ENCODE assay signal across 10 cellular contexts in genomic region chr12:16189849-16190248, GRCh38.
DNase-seq lines count a peak whose midpoint lies in the region; ATAC-seq, FAIRE-seq and TF ChIP-seq lines count a peak whose summit lies in the region.
"Had no signal": no experiment of that assay in that cellular context is flagged by ENCODE, and none has a peak within 500 bp of the region (broad histone marks: within the 10 kb centered on the region; RNA-seq: fewer than 3 reads in every experiment).

No MANE protein-coding gene starts in this region.

- no peaks in the 10 kb centered on the region for H3K27me3 Mint-ChIP-seq in activated T-cell treated with anti-CD3 and anti-CD28 coated beads, Interleukin-2, amount 50 U/mL, for 4 hours (ENCODE audit: low read depth)

- TF ChIP-seq POLR2A in endothelial cell of umbilical vein (IDR thresholded peaks at IDR 0.05; ENCODE audit: low read depth, low read length) (no peak), transverse colon (IDR thresholded peaks at IDR 0.05) (no peak)

- H3K9me3 ChIP-seq in endothelial cell of umbilical vein (replicated peaks; ENCODE audit: control insufficient read depth, insufficient read depth, low read length) (no peaks in the 10 kb centered on the region), transverse colon (no peaks in the 10 kb centered on the region)
- H3K9me3 ChIP-seq: BLaER1 treated with 17β-estradiol and CSF1 and Interleukin-3, amounts not matched to agents 10 nM and 100 nM had no signal

- dilution Hi-C loops in endothelial cell of umbilical vein (cut with MboI; ENCODE audit: extremely low pct_ligation_motif_present, low sequenced_read_pairs): no loop called here

- POLR2A ChIA-PET in endothelial cell of umbilical vein (lab: Charles Lee): no interaction called here

- no peak overlapping the region for H3K4me2 ChIP-seq in endothelial cell of umbilical vein (ENCODE audit: insufficient read depth, low read length)
- H3K4me2 ChIP-seq: BLaER1 treated with 17β-estradiol and CSF1 and Interleukin-3, amounts not matched to agents 10 nM and 100 nM had no signal

- no peak for ATAC-seq in activated T-cell treated with anti-CD3 and anti-CD28 coated beads, Interleukin-2, amount 50 U/mL, for 4 hours
- no peak for ATAC-seq in GM19455 (IDR thresholded peaks at IDR 0.05; ENCODE audit: unreplicated experiment)

- WGBS in transverse colon (ENCODE audit: low coverage in 1 of 2), 2 donors: 16 to 48% methylated on average over 5 of the region's 5 CpGs

- H3K4me1 ChIP-seq in endothelial cell of umbilical vein (ENCODE audit: control insufficient read depth, extremely low read depth, insufficient read depth, low read length) (no peaks in the 10 kb centered on the region), transverse colon (no peaks in the 10 kb centered on the region)
- H3K4me1 ChIP-seq: BLaER1 treated with 17β-estradiol and CSF1 and Interleukin-3, amounts not matched to agents 10 nM and 100 nM had no signal

- H3K9me3 Mint-ChIP-seq in activated T-cell treated with anti-CD3 and anti-CD28 coated beads, Interleukin-2, amount 50 U/mL, for 4 hours: peaks cover 3% of the 10 kb centered on the region

- H3K27me3 ChIP-seq in endothelial cell of umbilical vein (ENCODE audit: control insufficient read depth in 2 of 2, insufficient read depth in 2 of 2, low read length in 2 of 2) (no peaks in the 10 kb centered on the region), transverse colon (no peaks in the 10 kb centered on the region)
- H3K27me3 ChIP-seq: BLaER1 treated with 17β-estradiol and CSF1 and Interleukin-3, amounts not matched to agents 10 nM and 100 nM had no signal

- no peak overlapping the region for H3K9ac ChIP-seq in endothelial cell of umbilical vein (replicated peaks; ENCODE audit: extremely low read depth, insufficient read depth, low read length)
- H3K9ac ChIP-seq: BLaER1 treated with 17β-estradiol and CSF1 and Interleukin-3, amounts not matched to agents 10 nM and 100 nM had no signal

- in situ Hi-C loops in transverse colon (cut with MboI; ENCODE audit: low pct_ligation_motif_present in 1 of 4, low pct_unique_long_range_greater_than_20kb in 1 of 4, low sequenced_read_pairs in 3 of 4): loop anchor here in 2 of 4 donors (10.0 to 25.0 kb wide), 2 partner anchors 172 to 175 kb away; no protein-coding TSS in a partner anchor

- H3K27ac ChIP-seq in endothelial cell of umbilical vein (ENCODE audit: insufficient read depth, low read depth, low read length) (no peak overlapping the region), transverse colon (no peak overlapping the region)
- H3K27ac ChIP-seq: BLaER1 treated with 17β-estradiol and CSF1 and Interleukin-3, amounts not matched to agents 10 nM and 100 nM had no signal

- no peak overlapping the region for H3K4me3 Mint-ChIP-seq in activated T-cell treated with anti-CD3 and anti-CD28 coated beads, Interleukin-2, amount 50 U/mL, for 4 hours

- H3K36me3 Mint-ChIP-seq in activated T-cell treated with anti-CD3 and anti-CD28 coated beads, Interleukin-2, amount 50 U/mL, for 4 hours (ENCODE audit: insufficient read depth): no peaks in the 10 kb centered on the region

- no peaks in the 10 kb centered on the region for H3K36me3 ChIP-seq in endothelial cell of umbilical vein (ENCODE audit: control insufficient read depth in 2 of 2, extremely low read depth in 1 of 2, insufficient read depth in 2 of 2, low read length in 2 of 2)
- no peaks in the 10 kb centered on the region for H3K36me3 ChIP-seq in transverse colon
- H3K36me3 ChIP-seq: BLaER1 treated with 17β-estradiol and CSF1 and Interleukin-3, amounts not matched to agents 10 nM and 100 nM had no signal

- no peaks in the 10 kb centered on the region for H3K9me1 ChIP-seq in endothelial cell of umbilical vein (replicated peaks; ENCODE audit: control insufficient read depth, extremely low read depth, insufficient read depth, low read length)

- intact Hi-C loops in endothelial cell of umbilical vein (cut with micrococcal nuclease): no loop called here
- intact Hi-C loops in transverse colon (cut with DNase I; ENCODE audit: low total_unique reads): no loop called here

- TF ChIP-seq CTCF in endothelial cell of umbilical vein (IDR thresholded peaks at IDR 0.05; ENCODE audit: extremely low read depth in 1 of 2, insufficient read depth in 1 of 2, low read depth in 1 of 2, low read length in 2 of 2) (no peak), transverse colon (IDR thresholded peaks at IDR 0.05) (peak in 4 of 5 experiments; percentile 14 to 44 (median 33))

- H3K79me2 ChIP-seq in endothelial cell of umbilical vein (ENCODE audit: control insufficient read depth, insufficient read depth, low read length): no peaks in the 10 kb centered on the region

- H2AFZ ChIP-seq in endothelial cell of umbilical vein (ENCODE audit: low read depth, low read length): no peak overlapping the region

- H4K20me1 ChIP-seq in endothelial cell of umbilical vein (replicated peaks; ENCODE audit: control insufficient read depth, extremely low read depth, insufficient read depth, low read length): no peaks in the 10 kb centered on the region
- H4K20me1 ChIP-seq: BLaER1 treated with 17β-estradiol and CSF1 and Interleukin-3, amounts not matched to agents 10 nM and 100 nM had no signal

- no peak overlapping the region for H3K4me3 ChIP-seq in endothelial cell of umbilical vein (replicated peaks in 1 of 3; ENCODE audit: insufficient read depth in 1 of 3, low read depth in 1 of 3, low read length in 3 of 3)
- no peak overlapping the region for H3K4me3 ChIP-seq in transverse colon
- H3K4me3 ChIP-seq: BLaER1 treated with 17β-estradiol and CSF1 and Interleukin-3, amounts not matched to agents 10 nM and 100 nM had no signal

- no peak for FAIRE-seq in endothelial cell of umbilical vein (lab: Jason Lieb, UNC)

- TF ChIP-seq EP300 in transverse colon (IDR thresholded peaks at IDR 0.05; ENCODE audit: low read depth): no peak

- BruUV-seq in endothelial cell of umbilical vein (replicated peaks; lab: Mats Ljungman, UMichigan): no TSS peak

- peak; percentile 11 to 35 for DNase-seq in NOMO-1 (lab: John Stamatoyannopoulos, UW; ENCODE audit: unreplicated experiment in 2 of 2)
- DNase-seq in NOMO-1 treated with dmso at 0.1 percent for 144 hours (lab: John Stamatoyannopoulos, UW; ENCODE audit: unreplicated experiment): no peak
- peak; percentile 3 for DNase-seq in NCI-H510A (lab: John Stamatoyannopoulos, UW)
- peak; percentile 7 for DNase-seq in endothelial cell of umbilical vein (ENCODE audit: low read depth, low spot score)
- DNase-seq in transverse colon: no peak
- DNase-seq in activated T-cell treated with anti-CD3 and anti-CD28 coated beads, Interleukin-2, amount 50 U/mL, for 4 hours: no peak
- no peak for DNase-seq in middle frontal gyrus (ENCODE audit: extremely low spot score, low spot score)
- DNase-seq: effector CD8-positive, alpha-beta T cell had no signal

- H3K4me1 Mint-ChIP-seq in activated T-cell treated with anti-CD3 and anti-CD28 coated beads, Interleukin-2, amount 50 U/mL, for 4 hours (ENCODE audit: low read depth): no peaks in the 10 kb centered on the region

- CTCF ChIA-PET in endothelial cell of umbilical vein (lab: Charles Lee): no interaction called here

TF ChIP-seq in endothelial cell of umbilical vein, 7 proteins besides CTCF, POLR2A, EP300 and RAD21:
- TF ChIP-seq MAX (IDR thresholded peaks at IDR 0.05; ENCODE audit: insufficient read depth, insufficient read length): no peak
- TF ChIP-seq JUN (IDR thresholded peaks at IDR 0.05; ENCODE audit: borderline replicate concordance, insufficient read depth, insufficient read length, low read depth): no peak
- no peak for TF ChIP-seq FOS (IDR thresholded peaks at IDR 0.05; ENCODE audit: borderline replicate concordance, insufficient read depth, low read length)
- no peak for TF ChIP-seq GATA2 (IDR thresholded peaks at IDR 0.05; ENCODE audit: insufficient read depth, insufficient read length, low read depth, low read length)
- TF ChIP-seq EZH2 (IDR thresholded peaks at IDR 0.05; ENCODE audit: borderline replicate concordance, low read depth, low read length, severe bottlenecking): no peak
- no peak for TF ChIP-seq MYC (IDR thresholded peaks at IDR 0.05; ENCODE audit: low read depth, low read length)
- TF ChIP-seq POLR2AphosphoS5 (IDR thresholded peaks at IDR 0.05; ENCODE audit: insufficient read depth, low read depth, low read length): no peak

Comparison
In these comparisons a context has a peak if more than half of its experiments do, and no peak if none do; other contexts are left out.
1. DNase-seq: peak in NOMO-1 (2 of 2), NCI-H510A (single experiment) and endothelial cell of umbilical vein (single experiment); none in NOMO-1 treated with dmso at 0.1 percent for 144 hours (single experiment), transverse colon (single experiment), activated T-cell treated with anti-CD3 and anti-CD28 coated beads, Interleukin-2, amount 50 U/mL, for 4 hours (single experiment) and middle frontal gyrus (single experiment).
2. CTCF ChIP-seq: peak in transverse colon (4 of 5); none in endothelial cell of umbilical vein (0 of 2).